ENCODE assay signal across 26 cellular contexts in the genomic region with DNA sequence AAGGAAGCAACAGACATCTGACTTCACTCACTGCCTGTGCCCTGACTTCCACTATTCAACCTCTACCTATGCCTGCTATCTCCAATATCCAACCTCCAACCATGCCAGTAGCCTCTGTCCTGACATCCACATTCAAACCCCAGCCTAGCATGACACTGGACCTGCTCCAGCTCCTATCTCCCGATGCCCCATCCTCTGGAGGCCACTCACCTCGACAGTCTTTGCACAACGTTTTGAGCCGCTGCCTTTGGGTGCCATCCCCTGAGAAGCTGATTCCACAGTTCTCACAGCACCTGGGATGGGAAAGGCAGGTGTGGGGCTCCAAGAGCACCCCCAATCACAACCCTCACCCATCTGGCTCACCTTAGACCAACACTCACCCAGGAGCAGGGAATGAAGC. TPM values are rescaled to one million over a fixed set of nuclear protein-coding genes. Genes with fewer than 3 reads are reported as not detected.
"Had no signal": no experiment of that assay in that cellular context is flagged by ENCODE, and none has a peak within 500 bp of the region (broad histone marks: within the 10 kb centered on the region; RNA-seq: fewer than 3 reads in every experiment).

No MANE protein-coding gene starts in this region.

- ATAC-seq: activated T-cell treated with anti-CD3 and anti-CD28 coated beads, Interleukin-2, amount 50 U/mL, for 72 hours; Right ventricle myocardium inferior; T-cell had no signal

- H3K9me3 ChIP-seq: colonic mucosa, MG63 had no signal

- H3K9ac ChIP-seq: KMS-11 had no signal

- DNase-seq: activated CD4-positive, alpha-beta T cell treated with anti-CD3 and anti-CD28 coated beads, Interleukin-2, amount 50 U/mL, for 48 hours; activated CD4-positive, CD25-positive, alpha-beta regulatory T cell; activated CD8-positive, alpha-beta memory T cell treated with anti-CD3 and anti-CD28 coated beads for 24 hours; activated gamma-delta T cell treated with Interleukin-2 at 50 U/mL for 16 hours; activated naive CD4-positive, alpha-beta T cell treated with anti-CD3 and anti-CD28 coated beads, Interleukin-2, amount 50 U/mL, for 16 hours; activated T-cell treated with anti-CD3 and anti-CD28 coated beads, Interleukin-2, amount 50 U/mL, for 72 hours; amygdala; brain microvascular endothelial cell; caudate nucleus; colonic mucosa; MG63; MV-4-11; NCI-H1105; NCI-H1436; NCI-H1694 treated with DMSO at 0.1 percent for 48 hours; NCI-H2029 treated with DMSO at 0.1 percent for 48 hours; NCI-H345; NCI-H510A; NCI-H526 treated with DMSO at 0.1 percent for 48 hours; NCI-H82; T-cell had no signal

- H3K4me2 ChIP-seq: KMS-11 had no signal

- H3K4me3 Mint-ChIP-seq: activated T-cell treated with anti-CD3 and anti-CD28 coated beads, Interleukin-2, amount 50 U/mL, for 72 hours; T-cell had no signal

- H3K4me3 ChIP-seq: colonic mucosa, MG63, SK-N-MC had no signal

- H3K27ac Mint-ChIP-seq: activated T-cell treated with anti-CD3 and anti-CD28 coated beads, Interleukin-2, amount 50 U/mL, for 72 hours; activated T-helper 2 cell treated with anti-CD3 and anti-CD28 coated beads, Interferon-gamma antibody, Interleukin-2, Interleukin-4, amounts not matched to agents 10 μg/mL and 5 μg/mL and 100 μg/mL, durations not matched to agents 14 hours and 24 hours and 36 hours; T-cell had no signal

- H3K27me3 Mint-ChIP-seq: T-cell had no signal

- H3K9me3 Mint-ChIP-seq: activated T-cell treated with anti-CD3 and anti-CD28 coated beads, Interleukin-2, amount 50 U/mL, for 72 hours; activated T-helper 2 cell treated with anti-CD3 and anti-CD28 coated beads, Interferon-gamma antibody, Interleukin-2, Interleukin-4, amounts not matched to agents 10 μg/mL and 5 μg/mL and 100 μg/mL, durations not matched to agents 14 hours and 24 hours and 36 hours; T-cell had no signal

- H3K27me3 ChIP-seq: brain microvascular endothelial cell, colonic mucosa, MG63 had no signal

- H3K27ac ChIP-seq: brain microvascular endothelial cell, colonic mucosa, KMS-11, SK-N-MC, VCaP had no signal

RNA-seq across cellular contexts. Expression of gene CFAP53, which starts 10.2 kb away (rescaled TPM):
- total RNA-seq: Right ventricle myocardium inferior had no signal
